In genomic region chr19:37992761-37993160, GRCh38 we compare ENCODE assay signal across 33 cellular contexts.
"Had no signal": no experiment of that assay in that cellular context is flagged by ENCODE, and none has a peak within 500 bp of the region (broad histone marks: within the 10 kb centered on the region; RNA-seq: fewer than 3 reads in every experiment).

No MANE protein-coding gene starts in this region.

- H3K4me3 ChIP-seq: adrenal gland, MG63, SJCRH30, SK-N-MC had no signal

- H3K27ac ChIP-seq: adrenal gland, SJCRH30, SK-N-MC had no signal

- H3K4me1 ChIP-seq: SJCRH30 had no signal

- H3K9me3 ChIP-seq: adrenal gland, MG63, SJCRH30 had no signal

- H3K36me3 ChIP-seq: adrenal gland had no signal

- FAIRE-seq: bronchial epithelial cell, TTC549 had no signal

- H3K27me3 ChIP-seq: adrenal gland, MG63, SJCRH30 had no signal

- ATAC-seq: activated CD4-positive, alpha-beta T cell treated with anti-CD3 and anti-CD28 coated beads for 36 hours; activated CD4-positive, CD25-positive, alpha-beta regulatory T cell treated with anti-CD3 and anti-CD28 coated beads, Interleukin-2, amount 50 U/mL, for 24 hours; activated CD8-positive, alpha-beta T cell treated with anti-CD3 and anti-CD28 coated beads, Interleukin-2, amount 10 ng/mL, durations not matched to agents 7 days and 5 days; activated naive CD4-positive, alpha-beta T cell treated with anti-CD3 and anti-CD28 coated beads, Interleukin-2, amount 50 U/mL, for 72 hours; activated T-cell treated with anti-CD3 and anti-CD28 coated beads, Interleukin-2, amount 50 U/mL, for 4 hours; Panc1 had no signal

- H3K27me3 Mint-ChIP-seq: activated CD4-positive, alpha-beta T cell treated with anti-CD3 and anti-CD28 coated beads for 36 hours; activated CD4-positive, alpha-beta T cell treated with anti-CD3 and anti-CD28 coated beads, Interleukin-2, amount 10 ng/mL, durations not matched to agents 7 days and 5 days had no signal

- DNase-seq: activated CD4-positive, alpha-beta T cell treated with anti-CD3 and anti-CD28 coated beads for 36 hours; activated CD4-positive, alpha-beta T cell treated with anti-CD3 and anti-CD28 coated beads, Interleukin-2, amount 10 ng/mL, durations not matched to agents 7 days and 5 days; activated CD4-positive, alpha-beta T cell treated with anti-CD3 and anti-CD28 coated beads, Interleukin-2, amount 50 U/mL, for 48 hours; activated CD8-positive, alpha-beta T cell treated with anti-CD3 and anti-CD28 coated beads, Interleukin-2, amount 10 ng/mL, durations not matched to agents 7 days and 5 days; activated gamma-delta T cell treated with Interleukin-2 at 50 U/mL for 16 hours; activated naive CD4-positive, alpha-beta T cell treated with anti-CD3 and anti-CD28 coated beads for 36 hours; activated T-cell treated with anti-CD3 and anti-CD28 coated beads, Interleukin-2, amount 50 U/mL, for 4 hours; adrenal gland; anterior cingulate cortex; caudate nucleus; cerebellar nuclear complex; Kasumi-1; MG63; NCI-H1048; NCI-H1105 treated with DMSO at 0.1 percent for 48 hours; NCI-H1436; NCI-H1694; NCI-H1930; NCI-H2081 treated with DMSO at 0.1 percent for 48 hours; NCI-H345; NCI-H524 treated with DMSO at 0.1 percent for 48 hours; Right ventricle myocardium superior; SJCRH30 had no signal

- H3K9me3 Mint-ChIP-seq: activated CD4-positive, alpha-beta T cell treated with anti-CD3 and anti-CD28 coated beads, Interleukin-2, amount 10 ng/mL, durations not matched to agents 7 days and 5 days; activated naive CD4-positive, alpha-beta T cell treated with anti-CD3 and anti-CD28 coated beads for 36 hours; activated naive CD4-positive, alpha-beta T cell treated with anti-CD3 and anti-CD28 coated beads, Interleukin-2, amount 50 U/mL, for 72 hours; activated T-cell treated with anti-CD3 and anti-CD28 coated beads, Interleukin-2, amount 50 U/mL, for 4 hours; activated T-helper 1 cell treated with anti-CD3 and anti-CD28 coated beads, Interleukin-12 subunit alpha, Interleukin-12 subunit beta, Interleukin-2, Interleukin-4 antibody, amounts not matched to agents 30 ng/mL and 10 ng/mL and 1 ng/mL, durations not matched to agents 14 hours and 24 hours and 36 hours; brain; T-helper 1 cell treated with Interleukin-12 subunit alpha and Interleukin-12 subunit beta and Interleukin-4 antibody, amounts not matched to agents 30 μg/mL and 1 μg/mL, for 36 hours; T-helper 2 cell treated with Interferon-gamma antibody and Interleukin-4, amounts not matched to agents 5 μg/mL and 100 μg/mL, for 36 hours had no signal

- H3K27ac Mint-ChIP-seq: activated CD4-positive, alpha-beta T cell treated with anti-CD3 and anti-CD28 coated beads for 36 hours; activated CD4-positive, alpha-beta T cell treated with anti-CD3 and anti-CD28 coated beads, Interleukin-2, amount 10 ng/mL, durations not matched to agents 7 days and 5 days; activated CD8-positive, alpha-beta T cell treated with anti-CD3 and anti-CD28 coated beads, Interleukin-2, amount 10 ng/mL, durations not matched to agents 7 days and 5 days; activated naive CD4-positive, alpha-beta T cell treated with anti-CD3 and anti-CD28 coated beads for 36 hours; activated naive CD4-positive, alpha-beta T cell treated with anti-CD3 and anti-CD28 coated beads, Interleukin-2, amount 50 U/mL, for 72 hours; activated T-helper 1 cell treated with anti-CD3 and anti-CD28 coated beads, Interleukin-12 subunit alpha, Interleukin-12 subunit beta, Interleukin-2, Interleukin-4 antibody, amounts not matched to agents 30 ng/mL and 10 ng/mL and 1 ng/mL, durations not matched to agents 14 hours and 24 hours and 36 hours; brain; T-helper 1 cell treated with Interleukin-12 subunit alpha and Interleukin-12 subunit beta and Interleukin-4 antibody, amounts not matched to agents 30 μg/mL and 1 μg/mL, for 36 hours; T-helper 2 cell treated with Interferon-gamma antibody and Interleukin-4, amounts not matched to agents 5 μg/mL and 100 μg/mL, for 36 hours had no signal

- H3K4me3 Mint-ChIP-seq: activated CD4-positive, alpha-beta T cell treated with anti-CD3 and anti-CD28 coated beads for 36 hours; activated CD4-positive, alpha-beta T cell treated with anti-CD3 and anti-CD28 coated beads, Interleukin-2, amount 10 ng/mL, durations not matched to agents 7 days and 5 days; activated CD8-positive, alpha-beta T cell treated with anti-CD3 and anti-CD28 coated beads, Interleukin-2, amount 10 ng/mL, durations not matched to agents 7 days and 5 days; activated naive CD4-positive, alpha-beta T cell treated with anti-CD3 and anti-CD28 coated beads for 36 hours; activated T-cell treated with anti-CD3 and anti-CD28 coated beads, Interleukin-2, amount 50 U/mL, for 4 hours; activated T-helper 1 cell treated with anti-CD3 and anti-CD28 coated beads, Interleukin-12 subunit alpha, Interleukin-12 subunit beta, Interleukin-2, Interleukin-4 antibody, amounts not matched to agents 30 ng/mL and 10 ng/mL and 1 ng/mL, durations not matched to agents 14 hours and 24 hours and 36 hours; brain; T-helper 1 cell treated with Interleukin-12 subunit alpha and Interleukin-12 subunit beta and Interleukin-4 antibody, amounts not matched to agents 30 μg/mL and 1 μg/mL, for 36 hours; T-helper 2 cell treated with Interferon-gamma antibody and Interleukin-4, amounts not matched to agents 5 μg/mL and 100 μg/mL, for 36 hours had no signal
